Comparison of ENCODE assay signal across 16 cellular contexts in genomic region chr2:123085479-123085878, GRCh38.
DNase-seq lines count a peak whose midpoint lies in the region; ATAC-seq and TF ChIP-seq lines count a peak whose summit lies in the region.
"Had no signal": no experiment of that assay in that cellular context is flagged by ENCODE, and none has a peak within 500 bp of the region (broad histone marks: within the 10 kb centered on the region; RNA-seq: fewer than 3 reads in every experiment).

No MANE protein-coding gene starts in this region.

- CTCF ChIA-PET in PC-9 (lab: Charles Lee): no interaction called here

- peak; percentile 7 for DNase-seq in NCI-H748 (lab: John Stamatoyannopoulos, UW; ENCODE audit: unreplicated experiment)
- no peak for DNase-seq in NCI-H748 treated with DMSO at 0.1 percent for 48 hours (lab: John Stamatoyannopoulos, UW)
- no peak for DNase-seq in PC-9
- no peak for DNase-seq in stimulated activated naive CD4-positive, alpha-beta T cell treated with Interleukin-2 at 50 U/mL for 16 hours (lab: John Stamatoyannopoulos, UW)
- DNase-seq: C1 segment of cervical spinal cord; Calu3; CD4-positive, alpha-beta memory T cell; COR-L47; DMS53; DMS79 treated with DMSO at 0.1 percent for 48 hours; GF-D8; GM23248; H7; HCEC 1CT had no signal

- no peaks in the 10 kb centered on the region for H3K79me2 ChIP-seq in PC-9 (ENCODE audit: low read depth)

- BruUV-seq in PC-9 (replicated peaks; lab: Mats Ljungman, UMichigan): no TSS peak

- H3F3A ChIP-seq in PC-9 (ENCODE audit: insufficient read depth, low read depth): no peaks in the 10 kb centered on the region

- H3K27me3 ChIP-seq in PC-9 (ENCODE audit: insufficient read depth, low read depth): no peaks in the 10 kb centered on the region

- no peaks in the 10 kb centered on the region; the same call in 1 of the 2 replicates for H3K4me1 ChIP-seq in PC-9 (replicated peaks; ENCODE audit: insufficient read depth)

- POLR2A ChIA-PET in PC-9 (lab: Charles Lee; ENCODE audit: unreplicated experiment): no interaction called here

- 0 out of 2 replicates have a peak overlapping the region, but pooled peaks have one; percentile 31 for H2AFZ ChIP-seq in PC-9
- H2AFZ ChIP-seq: GM23248 had no signal

- H3K9me2 ChIP-seq in PC-9 (ENCODE audit: insufficient read depth): no peaks in the 10 kb centered on the region

- TF ChIP-seq CTCF in PC-9 (conservative IDR thresholded peaks at IDR 0.05): no peak

- H3K4me3 ChIP-seq in PC-9: no peak overlapping the region
- H3K4me3 ChIP-seq: GM23248 had no signal

- peak; percentile 54 for ATAC-seq in GM19463 (IDR thresholded peaks at IDR 0.05; ENCODE audit: unreplicated experiment)
- ATAC-seq in HG03432 (IDR thresholded peaks at IDR 0.05; ENCODE audit: unreplicated experiment): no peak

- H3K9me3 ChIP-seq in PC-9 (ENCODE audit: insufficient read depth, low read depth): peaks cover 4% of the 10 kb centered on the region

- no peak overlapping the region for H3K4me2 ChIP-seq in PC-9

- no peaks in the 10 kb centered on the region for H4K20me1 ChIP-seq in PC-9 (ENCODE audit: insufficient read depth)

- H3K27ac ChIP-seq in PC-9: no peak overlapping the region
- H3K27ac ChIP-seq: GM23248 had no signal

- no peaks in the 10 kb centered on the region for H3K36me3 ChIP-seq in PC-9 (ENCODE audit: low read depth)

- intact Hi-C loops in PC-9 (cut with micrococcal nuclease; ENCODE audit: unreplicated experiment): no loop called here
